ENCODE assay signal across 1 cellular context in the genomic region with DNA sequence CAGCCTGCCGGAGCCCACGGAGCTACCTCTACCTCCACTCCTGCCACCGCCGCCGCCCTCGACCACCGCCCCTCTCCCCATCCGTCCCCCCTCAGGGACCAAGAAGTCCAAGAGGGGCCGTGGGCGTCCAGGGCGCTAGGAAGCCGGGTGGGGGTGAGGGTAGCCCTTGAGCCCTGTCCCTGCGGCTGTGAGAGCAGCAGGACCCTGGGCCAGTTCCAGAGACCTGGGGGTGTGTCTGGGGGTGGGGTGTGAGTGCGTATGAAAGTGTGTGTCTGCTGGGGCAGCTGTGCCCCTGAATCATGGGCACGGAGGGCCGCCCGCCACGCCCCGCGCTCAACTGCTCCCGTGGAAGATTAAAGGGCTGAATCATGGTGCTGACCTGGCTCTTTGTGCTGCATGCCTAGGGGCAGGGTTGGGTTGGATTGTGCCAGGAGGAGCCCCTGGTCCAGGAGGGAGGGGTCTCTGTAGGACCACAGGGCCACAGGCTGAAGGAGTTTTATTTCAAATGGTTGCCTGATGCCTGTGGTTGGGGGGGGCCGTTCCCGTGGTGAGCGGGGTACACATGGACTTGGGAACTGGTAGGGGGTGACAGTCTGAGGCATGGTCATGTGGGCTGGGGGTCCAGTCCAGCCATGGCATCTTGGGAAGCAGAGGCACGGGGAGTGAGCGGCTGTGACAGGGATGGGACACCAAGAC.
TF ChIP-seq lines count a peak whose summit lies in the region.

No MANE protein-coding gene starts in this region.

TF ChIP-seq in A549, 52 proteins besides CTCF, POLR2A, EP300 and RAD21 (continued from another document):
- TF ChIP-seq, protein P1, sequence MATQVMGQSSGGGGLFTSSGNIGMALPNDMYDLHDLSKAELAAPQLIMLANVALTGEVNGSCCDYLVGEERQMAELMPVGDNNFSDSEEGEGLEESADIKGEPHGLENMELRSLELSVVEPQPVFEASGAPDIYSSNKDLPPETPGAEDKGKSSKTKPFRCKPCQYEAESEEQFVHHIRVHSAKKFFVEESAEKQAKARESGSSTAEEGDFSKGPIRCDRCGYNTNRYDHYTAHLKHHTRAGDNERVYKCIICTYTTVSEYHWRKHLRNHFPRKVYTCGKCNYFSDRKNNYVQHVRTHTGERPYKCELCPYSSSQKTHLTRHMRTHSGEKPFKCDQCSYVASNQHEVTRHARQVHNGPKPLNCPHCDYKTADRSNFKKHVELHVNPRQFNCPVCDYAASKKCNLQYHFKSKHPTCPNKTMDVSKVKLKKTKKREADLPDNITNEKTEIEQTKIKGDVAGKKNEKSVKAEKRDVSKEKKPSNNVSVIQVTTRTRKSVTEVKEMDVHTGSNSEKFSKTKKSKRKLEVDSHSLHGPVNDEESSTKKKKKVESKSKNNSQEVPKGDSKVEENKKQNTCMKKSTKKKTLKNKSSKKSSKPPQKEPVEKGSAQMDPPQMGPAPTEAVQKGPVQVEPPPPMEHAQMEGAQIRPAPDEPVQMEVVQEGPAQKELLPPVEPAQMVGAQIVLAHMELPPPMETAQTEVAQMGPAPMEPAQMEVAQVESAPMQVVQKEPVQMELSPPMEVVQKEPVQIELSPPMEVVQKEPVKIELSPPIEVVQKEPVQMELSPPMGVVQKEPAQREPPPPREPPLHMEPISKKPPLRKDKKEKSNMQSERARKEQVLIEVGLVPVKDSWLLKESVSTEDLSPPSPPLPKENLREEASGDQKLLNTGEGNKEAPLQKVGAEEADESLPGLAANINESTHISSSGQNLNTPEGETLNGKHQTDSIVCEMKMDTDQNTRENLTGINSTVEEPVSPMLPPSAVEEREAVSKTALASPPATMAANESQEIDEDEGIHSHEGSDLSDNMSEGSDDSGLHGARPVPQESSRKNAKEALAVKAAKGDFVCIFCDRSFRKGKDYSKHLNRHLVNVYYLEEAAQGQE (IDR thresholded peaks at IDR 0.05), result no peak
- TF ChIP-seq, protein P2, sequence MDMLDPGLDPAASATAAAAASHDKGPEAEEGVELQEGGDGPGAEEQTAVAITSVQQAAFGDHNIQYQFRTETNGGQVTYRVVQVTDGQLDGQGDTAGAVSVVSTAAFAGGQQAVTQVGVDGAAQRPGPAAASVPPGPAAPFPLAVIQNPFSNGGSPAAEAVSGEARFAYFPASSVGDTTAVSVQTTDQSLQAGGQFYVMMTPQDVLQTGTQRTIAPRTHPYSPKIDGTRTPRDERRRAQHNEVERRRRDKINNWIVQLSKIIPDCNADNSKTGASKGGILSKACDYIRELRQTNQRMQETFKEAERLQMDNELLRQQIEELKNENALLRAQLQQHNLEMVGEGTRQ (IDR thresholded peaks at IDR 0.05), result no peak
